ENCODE assay signal across 9 cellular contexts in the genomic region with DNA sequence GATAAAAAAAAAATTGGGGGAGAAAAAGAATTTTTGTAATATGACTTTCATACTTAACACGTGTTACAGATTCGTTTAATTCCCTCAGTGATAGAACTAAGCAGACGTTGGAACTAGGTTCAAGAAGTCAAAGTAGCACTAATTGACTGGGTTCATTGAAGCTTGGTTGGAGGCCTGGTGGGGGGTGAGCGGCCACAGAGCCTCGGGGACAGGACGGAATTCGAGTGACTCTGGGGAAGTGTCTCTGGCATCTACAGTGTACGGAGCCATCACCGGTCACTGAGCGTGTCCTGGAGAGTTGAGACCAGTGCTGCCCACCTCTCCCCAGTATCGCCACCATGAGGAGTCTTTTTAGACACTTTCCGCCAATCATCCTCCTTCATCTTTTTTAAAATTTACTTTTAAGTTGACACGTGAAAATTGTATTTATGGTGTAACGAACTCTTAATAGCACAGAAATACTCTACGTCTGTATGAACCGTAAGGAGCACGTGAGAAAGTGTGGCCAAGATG. TPM values are rescaled to one million over a fixed set of nuclear protein-coding genes. Genes with fewer than 3 reads are reported as not detected.
A peak's percentile ranks its signal among the peaks of the same experiment; 100 is the strongest.
DNase-seq lines count a peak whose midpoint lies in the region; ATAC-seq, FAIRE-seq and TF ChIP-seq lines count a peak whose summit lies in the region.
"Had no signal": no experiment of that assay in that cellular context is flagged by ENCODE, and none has a peak within 500 bp of the region (broad histone marks: within the 10 kb centered on the region; RNA-seq: fewer than 3 reads in every experiment).

No MANE protein-coding gene starts in this region.

- no peak overlapping the region for H2AFZ ChIP-seq in HepG2 (ENCODE audit: low read length)

- TF ChIP-seq EP300 in HepG2 (IDR thresholded peaks at IDR 0.05; ENCODE audit: low read depth in 2 of 2, low read length in 2 of 2) (no peak), HepG2 (CRISPR knock-in tag; IDR thresholded peaks at IDR 0.05; ENCODE audit: borderline replicate concordance) (no peak)

- H3K4me1 Mint-ChIP-seq in activated T-cell treated with anti-CD3 and anti-CD28 coated beads, Interleukin-2, amount 50 U/mL, for 72 hours (ENCODE audit: low read depth), result peaks cover 66% of the 10 kb centered on the region
- H3K4me1 Mint-ChIP-seq in activated naive CD8-positive, alpha-beta T cell treated with anti-CD3 and anti-CD28 coated beads, Interleukin-2, amount 50 U/mL, for 24 hours, result peaks cover 50% of the 10 kb centered on the region

- TF ChIP-seq RAD21 in HepG2 (CRISPR knock-in tag; IDR thresholded peaks at IDR 0.05), result no peak

- H3K9ac ChIP-seq in HepG2 (ENCODE audit: insufficient read depth, low read depth, low read length), result peak overlapping the region; percentile 81

- POLR2A ChIA-PET in HepG2 (lab: Yijun Ruan, JAX), result interaction anchor here (1.7 kb wide), 1 partner anchor 163 kb away, joined by 7 read pairs; no protein-coding TSS in a partner anchor

- peaks cover 0 to 5% of the 10 kb centered on the region in 2 donors for H3K36me3 Mint-ChIP-seq in activated T-cell treated with anti-CD3 and anti-CD28 coated beads, Interleukin-2, amount 50 U/mL, for 72 hours (ENCODE audit: insufficient read depth in 2 of 2)
- H3K36me3 Mint-ChIP-seq in activated naive CD8-positive, alpha-beta T cell treated with anti-CD3 and anti-CD28 coated beads, Interleukin-2, amount 50 U/mL, for 24 hours (ENCODE audit: low read depth), result peaks cover 16% of the 10 kb centered on the region

- no peaks in the 10 kb centered on the region for H3K9me3 Mint-ChIP-seq in activated T-cell treated with anti-CD3 and anti-CD28 coated beads, Interleukin-2, amount 50 U/mL, for 72 hours
- H3K9me3 Mint-ChIP-seq in activated naive CD8-positive, alpha-beta T cell treated with anti-CD3 and anti-CD28 coated beads, Interleukin-2, amount 50 U/mL, for 24 hours, result no peaks in the 10 kb centered on the region

- no peak for FAIRE-seq in HepG2 (lab: Jason Lieb, UNC)
- FAIRE-seq: islet of Langerhans had no signal

- no peak for TF ChIP-seq CTCF in HepG2 (CRISPR knock-in tag; IDR thresholded peaks at IDR 0.05)
- TF ChIP-seq CTCF in tibial artery (IDR thresholded peaks at IDR 0.05), result no peak
- TF ChIP-seq CTCF in lower leg skin (IDR thresholded peaks at IDR 0.05), result no peak

- peak overlapping the region; percentile 75 for H3K4me2 ChIP-seq in HepG2 (ENCODE audit: low read depth, low read length)

- H3K27ac Mint-ChIP-seq in activated T-cell treated with anti-CD3 and anti-CD28 coated beads, Interleukin-2, amount 50 U/mL, for 72 hours, result peak overlapping the region; percentile 60
- H3K27ac Mint-ChIP-seq in activated naive CD8-positive, alpha-beta T cell treated with anti-CD3 and anti-CD28 coated beads, Interleukin-2, amount 50 U/mL, for 24 hours, result no peak overlapping the region

- 0 out of 5 replicates have a peak, but pooled peaks cover 0 to 7% of the 10 kb centered on the region in 2 experiments for H3K36me3 ChIP-seq in HepG2 (replicated peaks in 1 of 2; ENCODE audit: control insufficient read depth in 1 of 2, insufficient read depth in 2 of 2, low read length in 2 of 2)
- H3K36me3 ChIP-seq in tibial artery, result no peaks in the 10 kb centered on the region

- intact Hi-C loops in HepG2 (cut with micrococcal nuclease; ENCODE audit: unreplicated experiment), result no loop called here
- intact Hi-C loops in tibial artery (cut with DNase I; ENCODE audit: low total_unique reads), result loop anchor here (5.0 kb wide), 1 partner anchor 90 kb away; the partner anchor contains the start of gene KLC1
- intact Hi-C loops in lower leg skin (cut with DNase I; ENCODE audit: low total_unique reads), result no loop called here

- H3K79me2 ChIP-seq in HepG2 (ENCODE audit: insufficient read depth, low read length), result peaks cover 63% of the 10 kb centered on the region

- H3K27ac ChIP-seq in HepG2 (ENCODE audit: extremely low read length, insufficient read depth, low read length), result peak overlapping the region; percentile 52
- peak overlapping the region; percentile 80 to 93 for H3K27ac ChIP-seq in tibial artery

- CTCF ChIA-PET in HepG2 (lab: Yijun Ruan, JAX; ENCODE audit: low intra/inter-chr PET ratio, low total read pairs), result no interaction called here

- BruUV-seq in HepG2 (replicated peaks; lab: Mats Ljungman, UMichigan), result TSS peak; percentile 74

- no peak for ATAC-seq in activated T-cell treated with anti-CD3 and anti-CD28 coated beads, Interleukin-2, amount 50 U/mL, for 72 hours (replicated peaks in 1 of 2)
- no peak for ATAC-seq in activated naive CD8-positive, alpha-beta T cell treated with anti-CD3 and anti-CD28 coated beads, Interleukin-2, amount 50 U/mL, for 24 hours
- no peak for ATAC-seq in HepG2
- ATAC-seq in GM18858 (IDR thresholded peaks at IDR 0.05; ENCODE audit: unreplicated experiment), result no peak

- in situ Hi-C loops in HepG2 (cut with HindIII; ENCODE audit: extremely low pct_ligation_motif_present, low pct_unique_long_range_greater_than_20kb), result no loop called here

- H3K9me3 ChIP-seq in HepG2 (ENCODE audit: low read length) (no peaks in the 10 kb centered on the region), tibial artery (no peaks in the 10 kb centered on the region)

- peak overlapping the region; percentile 80 to 86 for H3K4me3 Mint-ChIP-seq in activated T-cell treated with anti-CD3 and anti-CD28 coated beads, Interleukin-2, amount 50 U/mL, for 72 hours
- peak overlapping the region; percentile 86 for H3K4me3 Mint-ChIP-seq in activated naive CD8-positive, alpha-beta T cell treated with anti-CD3 and anti-CD28 coated beads, Interleukin-2, amount 50 U/mL, for 24 hours

- H3K27me3 Mint-ChIP-seq in activated T-cell treated with anti-CD3 and anti-CD28 coated beads, Interleukin-2, amount 50 U/mL, for 72 hours (ENCODE audit: low read depth), result no peaks in the 10 kb centered on the region
- peaks cover 2% of the 10 kb centered on the region for H3K27me3 Mint-ChIP-seq in activated naive CD8-positive, alpha-beta T cell treated with anti-CD3 and anti-CD28 coated beads, Interleukin-2, amount 50 U/mL, for 24 hours

- H3K4me1 ChIP-seq in HepG2 (ENCODE audit: insufficient read depth, low read length) (peaks cover 36% of the 10 kb centered on the region), tibial artery (peaks cover 0 to 76% (median 58%) of the 10 kb centered on the region in 4 donors)

- TF ChIP-seq POLR2A in HepG2 (IDR thresholded peaks at IDR 0.05; ENCODE audit: insufficient read depth in 1 of 2, low read depth in 2 of 2, low read length in 2 of 2), result no peak
- TF ChIP-seq POLR2A in lower leg skin (IDR thresholded peaks at IDR 0.05), result no peak

- H3K4me3 ChIP-seq in HepG2 (replicated peaks in 1 of 3; ENCODE audit: insufficient read depth in 1 of 3, low read depth in 2 of 3, low read length in 3 of 3) (peak overlapping the region; percentile 73 to 94 (median 78)), tibial artery (peak overlapping the region; percentile 76 to 94), lower leg skin (ENCODE audit: low read depth, poor library complexity, severe bottlenecking) (no peak overlapping the region)

- DNase-seq in activated T-cell treated with anti-CD3 and anti-CD28 coated beads, Interleukin-2, amount 50 U/mL, for 72 hours, result no peak
- DNase-seq in activated T-cell treated with anti-CD3 and anti-CD28 coated beads for 4 hours (no peak), HepG2 (ENCODE audit: low spot score) (peak; percentile 11), tibial artery (no peak), lower leg skin (ENCODE audit: low spot score in 2 of 2) (no peak), NCI-H2029 (lab: John Stamatoyannopoulos, UW) (no peak)
- DNase-seq in activated naive CD8-positive, alpha-beta T cell treated with anti-CD3 and anti-CD28 coated beads, Interleukin-2, amount 50 U/mL, for 24 hours, result no peak

- 34% methylated on average over 17 of the region's 17 CpGs for WGBS in HepG2 (ENCODE audit: low lambda C conversion rate)
- WGBS in lower leg skin, 2 donors, result 68 to 72% methylated on average over 17 of the region's 17 CpGs

- H3K27me3 ChIP-seq in HepG2 (ENCODE audit: control insufficient read depth in 1 of 2, insufficient read depth in 2 of 2, low read length in 2 of 2), result no peaks in the 10 kb centered on the region
- H3K27me3 ChIP-seq in tibial artery, result no peaks in the 10 kb centered on the region

- no peaks in the 10 kb centered on the region; the same call in 1 of the 2 replicates for H4K20me1 ChIP-seq in HepG2 (ENCODE audit: insufficient read depth, low read length)

RNA-seq across cellular contexts. Expression of gene ZFYVE21, which starts 1.3 kb away (rescaled TPM):
- total RNA-seq in activated T-cell treated with anti-CD3 and anti-CD28 coated beads, Interleukin-2, amount 50 U/mL, for 72 hours, result 10 to 100 TPM; 11.6 to 15.7 TPM
- 34.3 and 35.1 TPM in 2 replicates for total RNA-seq in HepG2 (2016; rRNA removed; fragmentation: Illumina TruSeq; extraction: Trizol)
- total RNA-seq in HepG2 (2016; cell fraction: cytosol; rRNA removed; fragmentation: Illumina TruSeq; extraction: Trizol; ENCODE audit: low read depth), result 12.0 and 12.6 TPM in 2 replicates
- total RNA-seq in HepG2 (2016; cell fraction: insoluble cytoplasmic fraction; rRNA removed; fragmentation: Illumina TruSeq; extraction: Trizol), result 36.2 and 37.2 TPM in 2 replicates
- 23.9 and 24.1 TPM in 2 replicates for total RNA-seq in HepG2 (2016; cell fraction: membrane; rRNA removed; fragmentation: Illumina TruSeq; extraction: Trizol)
- total RNA-seq in HepG2 (2016; cell fraction: nucleus; rRNA removed; fragmentation: Illumina TruSeq; extraction: Trizol), result 25.9 TPM in 2 replicates
- 34.4 and 36.2 TPM in 2 replicates for polyA plus RNA-seq in HepG2 (2011; rRNA removed)
- polyA plus RNA-seq in HepG2 (2011; cell fraction: cytosol; rRNA removed), result 33.8 and 35.9 TPM in 2 replicates
- 57.7 and 67.1 TPM in 2 replicates for polyA plus RNA-seq in HepG2 (2011; cell fraction: nucleus; rRNA removed)
- 18.5 and 20.2 TPM in 2 replicates for polyA plus RNA-seq in HepG2 (2012)
- polyA plus RNA-seq in HepG2 (2016; cell fraction: cytosol; fragmentation: Illumina TruSeq; extraction: Trizol; ENCODE audit: low read depth), result 9.6 and 11.9 TPM in 2 replicates
- 38.6 and 42.4 TPM in 2 replicates for polyA plus RNA-seq in HepG2 (2016; cell fraction: insoluble cytoplasmic fraction; fragmentation: Illumina TruSeq; extraction: Trizol; ENCODE audit: low read depth)
- 20.7 and 23.8 TPM in 2 replicates for polyA plus RNA-seq in HepG2 (2016; cell fraction: membrane; fragmentation: Illumina TruSeq; extraction: Trizol; ENCODE audit: low read depth)
- 55.9 and 58.6 TPM in 2 replicates for polyA plus RNA-seq in HepG2 (2016; cell fraction: nucleus; fragmentation: Illumina TruSeq; extraction: Trizol; ENCODE audit: insufficient read depth, low read depth)
- polyA minus RNA-seq in HepG2 (2011; rRNA and poly(A)+ RNA removed; ENCODE audit: low replicate concordance), result 32.6 and 37.6 TPM in 2 replicates
- 12.3 and 14.1 TPM in 2 replicates for polyA minus RNA-seq in HepG2 (2011; cell fraction: cytosol; rRNA and poly(A)+ RNA removed)
- polyA minus RNA-seq in HepG2 (2011; cell fraction: nucleus; rRNA and poly(A)+ RNA removed), result 23.7 and 24.3 TPM in 2 replicates
- total RNA-seq in lower leg skin, result 100 to 1,000 TPM; 133 to 269 (median 154) TPM

RNA-seq across cellular contexts. Expression of gene XRCC3, which starts 1.7 kb away (rescaled TPM):
- total RNA-seq in activated T-cell treated with anti-CD3 and anti-CD28 coated beads, Interleukin-2, amount 50 U/mL, for 72 hours, result 10 to 100 TPM; 31.5 to 47.4 TPM
- total RNA-seq in HepG2 (2016; rRNA removed; fragmentation: Illumina TruSeq; extraction: Trizol), result 22.7 and 25.8 TPM in 2 replicates
- 7.5 and 8.6 TPM in 2 replicates for total RNA-seq in HepG2 (2016; cell fraction: cytosol; rRNA removed; fragmentation: Illumina TruSeq; extraction: Trizol; ENCODE audit: low read depth)
- 22.7 and 28.8 TPM in 2 replicates for total RNA-seq in HepG2 (2016; cell fraction: insoluble cytoplasmic fraction; rRNA removed; fragmentation: Illumina TruSeq; extraction: Trizol)
- total RNA-seq in HepG2 (2016; cell fraction: membrane; rRNA removed; fragmentation: Illumina TruSeq; extraction: Trizol), result 19.2 and 25.6 TPM in 2 replicates
- 16.7 and 17.3 TPM in 2 replicates for total RNA-seq in HepG2 (2016; cell fraction: nucleus; rRNA removed; fragmentation: Illumina TruSeq; extraction: Trizol)
- 5.4 and 5.8 TPM in 2 replicates for polyA plus RNA-seq in HepG2 (2011; rRNA removed)
- polyA plus RNA-seq in HepG2 (2011; cell fraction: cytosol; rRNA removed), result 4.3 and 7.4 TPM in 2 replicates
- polyA plus RNA-seq in HepG2 (2011; cell fraction: nucleus; rRNA removed), result 12.7 and 15.0 TPM in 2 replicates
- polyA plus RNA-seq in HepG2 (2012), result 6.2 and 8.5 TPM in 2 replicates
- 5.5 and 6.6 TPM in 2 replicates for polyA plus RNA-seq in HepG2 (2016; cell fraction: cytosol; fragmentation: Illumina TruSeq; extraction: Trizol; ENCODE audit: low read depth)
- 14.6 and 16.7 TPM in 2 replicates for polyA plus RNA-seq in HepG2 (2016; cell fraction: insoluble cytoplasmic fraction; fragmentation: Illumina TruSeq; extraction: Trizol; ENCODE audit: low read depth)
- 13.9 and 14.8 TPM in 2 replicates for polyA plus RNA-seq in HepG2 (2016; cell fraction: membrane; fragmentation: Illumina TruSeq; extraction: Trizol; ENCODE audit: low read depth)
- 39.8 and 43.1 TPM in 2 replicates for polyA plus RNA-seq in HepG2 (2016; cell fraction: nucleus; fragmentation: Illumina TruSeq; extraction: Trizol; ENCODE audit: insufficient read depth, low read depth)
- polyA minus RNA-seq in HepG2 (2011; rRNA and poly(A)+ RNA removed; ENCODE audit: low replicate concordance), result 11.1 and 22.9 TPM in 2 replicates
- 4.7 and 5.6 TPM in 2 replicates for polyA minus RNA-seq in HepG2 (2011; cell fraction: cytosol; rRNA and poly(A)+ RNA removed)
- 5.5 and 7.3 TPM in 2 replicates for polyA minus RNA-seq in HepG2 (2011; cell fraction: nucleus; rRNA and poly(A)+ RNA removed)
- total RNA-seq in lower leg skin, result 10 to 100 TPM in 3 of 4 donors, 1 to 10 TPM in 1; 9.5 to 14.7 (median 12.3) TPM
